In the genomic region with DNA sequence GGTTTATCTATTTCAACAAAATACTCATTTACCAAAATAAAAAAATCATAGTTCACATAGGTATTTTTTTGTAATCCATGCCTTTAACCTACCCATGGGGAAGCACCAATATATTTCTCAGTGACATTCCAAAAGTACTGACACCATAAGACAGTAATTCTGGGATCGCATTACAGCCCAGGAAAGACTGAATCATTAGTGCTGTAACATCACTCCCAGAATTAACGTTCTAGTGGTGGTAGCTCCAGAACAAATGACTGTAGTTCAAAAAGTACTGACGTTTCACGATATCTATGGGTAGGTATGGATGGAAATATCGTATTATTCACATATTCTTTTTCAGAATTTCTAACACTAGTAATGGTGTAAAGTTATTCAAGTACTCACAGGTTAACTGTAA, we compare ENCODE assay signal across 17 cellular contexts. TPM values are rescaled to one million over a fixed set of nuclear protein-coding genes. Genes with fewer than 3 reads are reported as not detected.
DNase-seq lines count a peak whose midpoint lies in the region; TF ChIP-seq lines count a peak whose summit lies in the region.
"Had no signal": no experiment of that assay in that cellular context is flagged by ENCODE, and none has a peak within 500 bp of the region (broad histone marks: within the 10 kb centered on the region; RNA-seq: fewer than 3 reads in every experiment).

No MANE protein-coding gene starts in this region.

- H3K4me3 ChIP-seq in HFF-Myc (replicated peaks; ENCODE audit: low read depth, low read length) (no peak overlapping the region), astrocyte of the cerebellum (ENCODE audit: low read depth, low read length) (no peak overlapping the region)
- H3K4me3 ChIP-seq: HAP-1, heart right ventricle, sigmoid colon, stomach had no signal

- in situ Hi-C loops in astrocyte of the cerebellum (cut with HindIII; ENCODE audit: low sequenced_read_pairs): no loop called here
- in situ Hi-C loops in G401 (cut with HindIII; ENCODE audit: low sequenced_read_pairs): no loop called here

- DNase-seq in AG08395 (ENCODE audit: low spot score) (peak; percentile 65), HFF-Myc (ENCODE audit: extremely low read depth, low read depth) (peak; percentile 21), astrocyte of the cerebellum (ENCODE audit: low read depth) (peak; percentile 6), kidney tubule cell (ENCODE audit: low spot score) (peak; percentile 59), NCI-H1417 treated with DMSO at 0.1 percent for 48 hours (lab: John Stamatoyannopoulos, UW) (no peak), G401 (ENCODE audit: low spot score) (no peak), NCI-H510A (lab: John Stamatoyannopoulos, UW) (no peak), hippocampal formation (lab: John Stamatoyannopoulos, UW) (no peak)
- DNase-seq: heart right ventricle, left ventricle myocardium superior, NCI-H1048, NCI-H526 treated with DMSO at 0.1 percent for 48 hours, nephron progenitor cell, SHP77 treated with DMSO at 0.1 percent for 48 hours, sigmoid colon, stomach had no signal

- TF ChIP-seq CTCF in HFF-Myc (IDR thresholded peaks at IDR 0.05; ENCODE audit: low read depth, low read length, missing control alignments): no peak
- TF ChIP-seq CTCF in astrocyte of the cerebellum (IDR thresholded peaks at IDR 0.05; ENCODE audit: low read depth, low read length, missing control alignments): no peak

RNA-seq across cellular contexts. Expression of a gene that starts 54.3 kb away (rescaled TPM):
- 0.51 and 2.9 TPM in 2 replicates for total RNA-seq in G401 (2014; rRNA removed; shearing (Covaris generic))

Comparison
In these comparisons a context has a peak if more than half of its experiments do, and no peak if none do; other contexts are left out.
1. DNase-seq: peak in AG08395 (single experiment), HFF-Myc (single experiment), astrocyte of the cerebellum (single experiment) and kidney tubule cell (single experiment); none in NCI-H1417 treated with DMSO at 0.1 percent for 48 hours (single experiment), G401 (single experiment), NCI-H510A (single experiment) and hippocampal formation (0 of 2).